ENCODE assay signal across 10 cellular contexts in genomic region chr16:67243481-67243880, GRCh38. TPM values are rescaled to one million over a fixed set of nuclear protein-coding genes. Genes with fewer than 3 reads are reported as not detected.
DNase-seq lines count a peak whose midpoint lies in the region; ATAC-seq and TF ChIP-seq lines count a peak whose summit lies in the region.
"Had no signal": no experiment of that assay in that cellular context is flagged by ENCODE, and none has a peak within 500 bp of the region (broad histone marks: within the 10 kb centered on the region; RNA-seq: fewer than 3 reads in every experiment).

No MANE protein-coding gene starts in this region.

- no peak overlapping the region for H3K4me3 ChIP-seq in HEK293 (ENCODE audit: low read depth, low read length)
- H3K4me3 ChIP-seq in heart right ventricle: peak overlapping the region in 2 of 10 donors; percentile 12 to 85
- H3K4me3 ChIP-seq: HAP-1, pancreas had no signal

- H3K27me3 Mint-ChIP-seq in activated B cell treated with CpG ODN at 0.5 μM for 24 hours: no peaks in the 10 kb centered on the region

- POLR2A ChIA-PET in HEK293 (lab: Yijun Ruan, JAX) (interaction anchor here (1.3 to 7.4 kb wide), 2 partner anchors 13 to 46 kb away, joined by 4 to 109 read pairs; partner anchors contain the start of gene TMEM208), activated B cell treated with CpG ODN at 0.5 μM for 24 hours (lab: Charles Lee) (interaction anchor here (0.9 to 7.7 kb wide), 6 partner anchors 12 to 245 kb away, joined by 3 to 120 read pairs (median 6); partner anchors contain the start of genes ELMO3, PLEKHG4 and TMEM208)

- H3K4me1 Mint-ChIP-seq in activated B cell treated with CpG ODN at 0.5 μM for 24 hours: peaks cover 38% of the 10 kb centered on the region
- H3K4me1 Mint-ChIP-seq in stimulated activated effector memory CD8-positive, alpha-beta T cell treated with anti-CD3 and anti-CD28 coated beads, Interleukin-12 subunit alpha, Interleukin-12 subunit beta, amount 100 ng/mL, for 72 hours: peaks cover 50% of the 10 kb centered on the region

- H3K27ac Mint-ChIP-seq in activated B cell treated with CpG ODN at 0.5 μM for 24 hours: peak overlapping the region; percentile 92
- H3K27ac Mint-ChIP-seq in stimulated activated effector memory CD8-positive, alpha-beta T cell treated with anti-CD3 and anti-CD28 coated beads, Interleukin-12 subunit alpha, Interleukin-12 subunit beta, amount 100 ng/mL, for 72 hours: peak overlapping the region; percentile 98

- CTCF ChIA-PET in HEK293 (lab: Yijun Ruan, JAX): interaction anchor here (0.9 to 1.4 kb wide), 2 partner anchors 16 to 17 kb away, joined by 3 read pairs; partner anchors contain the start of gene TMEM208
- CTCF ChIA-PET in activated B cell treated with CpG ODN at 0.5 μM for 24 hours (lab: Charles Lee): interaction anchor here (0.9 to 1.3 kb wide), 2 partner anchors 16 to 18 kb away, joined by 3 to 9 read pairs; partner anchors contain the start of gene TMEM208

- H3K4me1 ChIP-seq in HEK293 (ENCODE audit: control insufficient read depth, insufficient read depth, low read length): peaks cover 9% of the 10 kb centered on the region
- peaks cover 40 to 79% (median 72%) of the 10 kb centered on the region in 9 donors for H3K4me1 ChIP-seq in heart right ventricle

- no peak for DNase-seq in activated B cell treated with CpG ODN at 0.5 μM for 24 hours
- no peak for DNase-seq in heart right ventricle
- DNase-seq in stimulated activated effector memory CD8-positive, alpha-beta T cell treated with anti-CD3 and anti-CD28 coated beads, Interleukin-12 subunit alpha, Interleukin-12 subunit beta, amount 100 ng/mL, for 72 hours (ENCODE audit: low spot score in 2 of 2): no peak
- no peak for DNase-seq in NCI-H774 (lab: John Stamatoyannopoulos, UW)
- DNase-seq in activated CD4-positive, alpha-beta T cell treated with anti-CD3 and anti-CD28 coated beads for 4 hours: no peak

- intact Hi-C loops in activated B cell treated with CpG ODN at 0.5 μM for 24 hours (cut with micrococcal nuclease) (loop anchor here (10.0 kb wide), 1 partner anchor 561 kb away; the partner anchor contains the start of genes RANBP10 and TSNAXIP1), heart right ventricle (cut with DNase I) (no loop called here)

- no peak overlapping the region for H3K4me3 Mint-ChIP-seq in activated B cell treated with CpG ODN at 0.5 μM for 24 hours
- H3K4me3 Mint-ChIP-seq in stimulated activated effector memory CD8-positive, alpha-beta T cell treated with anti-CD3 and anti-CD28 coated beads, Interleukin-12 subunit alpha, Interleukin-12 subunit beta, amount 100 ng/mL, for 72 hours: peak overlapping the region; percentile 86

- TF ChIP-seq CTCF in HEK293 (tag by site-specific recombination; IDR thresholded peaks at IDR 0.05) (no peak), activated B cell treated with CpG ODN at 0.5 μM for 24 hours (IDR thresholded peaks at IDR 0.05) (no peak), heart right ventricle (IDR thresholded peaks at IDR 0.05) (no peak)

- ATAC-seq in activated B cell treated with CpG ODN at 0.5 μM for 24 hours (ENCODE audit: low read depth) (no peak), heart right ventricle (no peak), HG02759 (IDR thresholded peaks at IDR 0.05; ENCODE audit: unreplicated experiment) (no peak)
- no peak for ATAC-seq in stimulated activated effector memory CD8-positive, alpha-beta T cell treated with anti-CD3 and anti-CD28 coated beads, Interleukin-12 subunit alpha, Interleukin-12 subunit beta, amount 100 ng/mL, for 72 hours
- ATAC-seq: Panc1, pancreas had no signal

- WGBS in heart right ventricle, 2 donors: 68 to 74% methylated on average over 4 of the region's 4 CpGs

- H3K27ac ChIP-seq in HEK293 (ENCODE audit: extremely low read depth, low read depth, low read length) (no peak overlapping the region), heart right ventricle (peak overlapping the region in 9 of 10 donors; percentile 93 to 99 (median 96))

- no peaks in the 10 kb centered on the region for H3K9me3 Mint-ChIP-seq in activated B cell treated with CpG ODN at 0.5 μM for 24 hours
- no peaks in the 10 kb centered on the region for H3K9me3 Mint-ChIP-seq in stimulated activated effector memory CD8-positive, alpha-beta T cell treated with anti-CD3 and anti-CD28 coated beads, Interleukin-12 subunit alpha, Interleukin-12 subunit beta, amount 100 ng/mL, for 72 hours

- no peaks in the 10 kb centered on the region for H3K9me3 ChIP-seq in HEK293 (ENCODE audit: control insufficient read depth, insufficient read depth, low read depth, low read length)
- no peaks in the 10 kb centered on the region for H3K9me3 ChIP-seq in heart right ventricle
- H3K9me3 ChIP-seq: HAP-1, pancreas had no signal

- H3K36me3 Mint-ChIP-seq in activated B cell treated with CpG ODN at 0.5 μM for 24 hours (ENCODE audit: low read depth): peaks cover 8% of the 10 kb centered on the region
- H3K36me3 Mint-ChIP-seq in stimulated activated effector memory CD8-positive, alpha-beta T cell treated with anti-CD3 and anti-CD28 coated beads, Interleukin-12 subunit alpha, Interleukin-12 subunit beta, amount 100 ng/mL, for 72 hours: peaks cover 51% of the 10 kb centered on the region

- H3K36me3 ChIP-seq in HEK293 (ENCODE audit: control insufficient read depth in 2 of 2, insufficient read depth in 1 of 2, low read length in 2 of 2) (peaks cover 0 to 20% of the 10 kb centered on the region in 2 experiments; a peak in 1 of 3 replicates), heart right ventricle (peaks cover 0 to 26% (median 11%) of the 10 kb centered on the region in 9 donors)

- peaks cover 0 to 7% (median 0%) of the 10 kb centered on the region in 7 donors for H3K27me3 ChIP-seq in heart right ventricle
- H3K27me3 ChIP-seq: pancreas had no signal

TF ChIP-seq in HEK293, 187 proteins besides CTCF, POLR2A, EP300 and RAD21:
- TF ChIP-seq ZIC2 (tag by site-specific recombination; IDR thresholded peaks at IDR 0.05) (0 out of 2 replicates have a peak, but pooled peaks have one; percentile 10), ZBTB8A (tag by site-specific recombination; IDR thresholded peaks at IDR 0.05) (no peak)
TF ChIP-seq in HEK293: peak in this region for 1.

RNA-seq across cellular contexts. Expression of gene FHOD1, which starts 3.8 kb away (rescaled TPM):
- total RNA-seq in activated B cell treated with CpG ODN at 0.5 μM for 24 hours (45.5 and 50.4 TPM in 2 replicates), heart right ventricle (10 to 100 TPM; 11.6 to 26.2 (median 19.1) TPM)
- 10 to 100 TPM; 16.6 to 71.1 TPM for polyA plus RNA-seq in heart right ventricle

RNA-seq across cellular contexts. Expression of gene SLC9A5, which starts 5.3 kb away (rescaled TPM):
- total RNA-seq in activated B cell treated with CpG ODN at 0.5 μM for 24 hours (1.9 and 2.5 TPM in 2 replicates), heart right ventricle (1 to 10 TPM in 6 of 10 donors, under 1 TPM in 4; 0.71 to 2.4 (median 1.0) TPM)
- 1 to 10 TPM in 1 of 2 donors, under 1 TPM in 1; 0.26 to 1.5 TPM for polyA plus RNA-seq in heart right ventricle

RNA-seq across cellular contexts. Expression of gene TMEM208, which starts 16.6 kb away (rescaled TPM):
- 37.1 and 41.3 TPM in 2 replicates for total RNA-seq in activated B cell treated with CpG ODN at 0.5 μM for 24 hours
- 10 to 100 TPM in 6 of 10 donors, 1 to 10 TPM in 4; 7.6 to 22.1 (median 11.7) TPM for total RNA-seq in heart right ventricle
- polyA plus RNA-seq in heart right ventricle: 10 to 100 TPM; 74.7 to 92.0 TPM

RNA-seq across cellular contexts. Expression of gene PLEKHG4, which starts 35.9 kb away (rescaled TPM):
- total RNA-seq in activated B cell treated with CpG ODN at 0.5 μM for 24 hours: 7.8 TPM in 2 replicates
- 1 to 10 TPM in 4 of 10 donors, under 1 TPM in 6; 0.25 to 2.5 (median 0.61) TPM for total RNA-seq in heart right ventricle
- 1 to 10 TPM; 1.3 to 2.9 TPM for polyA plus RNA-seq in heart right ventricle

RNA-seq across cellular contexts. Expression of gene ELMO3, which starts 44.5 kb away (rescaled TPM):
- total RNA-seq in activated B cell treated with CpG ODN at 0.5 μM for 24 hours: 6.8 and 6.9 TPM in 2 replicates
- 1 to 10 TPM in 1 of 10 donors, under 1 TPM in 9; 0.19 to 1.1 (median 0.42) TPM for total RNA-seq in heart right ventricle
- polyA plus RNA-seq in heart right ventricle: 1 to 10 TPM; 1.3 to 1.9 TPM
